Comparison of ENCODE assay signal across 8 cellular contexts in genomic region chr5:143403357-143403606, GRCh38. TPM values are rescaled to one million over a fixed set of nuclear protein-coding genes. Genes with fewer than 3 reads are reported as not detected.
DNase-seq lines count a peak whose midpoint lies in the region; ATAC-seq and TF ChIP-seq lines count a peak whose summit lies in the region.

No MANE protein-coding gene starts in this region.

- peaks cover 0 to 2% (median 0%) of the 10 kb centered on the region in 5 donors for H3K27me3 Mint-ChIP-seq in naive thymus-derived CD4-positive, alpha-beta T cell

- TF ChIP-seq CTCF in dorsolateral prefrontal cortex (IDR thresholded peaks at IDR 0.05 in 54 of 56, conservative IDR thresholded peaks at IDR 0.05 in 2 of 56; ENCODE audit: low read depth in 1 of 56, partially characterized antibody in 56 of 56) = peak in 1 of 56 donors; percentile 29

- no peak overlapping the region for H2AFZ ChIP-seq in Karpas-422 (ENCODE audit: low read length)

- peaks cover 18 to 30% (median 26%) of the 10 kb centered on the region in 11 experiments for H3K36me3 ChIP-seq in BLaER1 treated with 17β-estradiol and CSF1 and Interleukin-3, amounts not matched to agents 10 nM and 100 nM
- peaks cover 24% of the 10 kb centered on the region for H3K36me3 ChIP-seq in Karpas-422 (ENCODE audit: insufficient read depth, low read length)
- peaks cover 0 to 9% (median 0%) of the 10 kb centered on the region in 3 experiments for H3K36me3 ChIP-seq in naive thymus-derived CD4-positive, alpha-beta T cell (ENCODE audit: control insufficient read depth in 2 of 3, insufficient read depth in 3 of 3, low read length in 3 of 3)

- H3K9ac ChIP-seq in BLaER1 treated with 17β-estradiol and CSF1 and Interleukin-3, amounts not matched to agents 10 nM and 100 nM = peak overlapping the region; percentile 95 to 99 (median 98)
- peak overlapping the region; percentile 78 for H3K9ac ChIP-seq in Karpas-422 (ENCODE audit: low read length)

- CTCF ChIA-PET in naive thymus-derived CD4-positive, alpha-beta T cell (lab: Charles Lee) = interaction anchor here (1.2 to 2.8 kb wide), 7 partner anchors 10 to 785 kb away, joined by 3 to 16 read pairs (median 4); no protein-coding TSS in a partner anchor

- peaks cover 0 to 26% (median 4%) of the 10 kb centered on the region in 11 experiments; a peak in 8 of 22 replicates for H3K27me3 ChIP-seq in BLaER1 treated with 17β-estradiol and CSF1 and Interleukin-3, amounts not matched to agents 10 nM and 100 nM
- H3K27me3 ChIP-seq in Karpas-422 (ENCODE audit: low read length) (no peaks in the 10 kb centered on the region), dorsolateral prefrontal cortex (no peaks in the 10 kb centered on the region)
- H3K27me3 ChIP-seq in naive thymus-derived CD4-positive, alpha-beta T cell (ENCODE audit: control insufficient read depth in 2 of 2, insufficient read depth in 2 of 2, low read length in 2 of 2) = no peaks in the 10 kb centered on the region

- peak overlapping the region; percentile 96 to 100 (median 99) for H3K27ac ChIP-seq in BLaER1 treated with 17β-estradiol and CSF1 and Interleukin-3, amounts not matched to agents 10 nM and 100 nM
- H3K27ac ChIP-seq in Karpas-422 (ENCODE audit: low read length) (peak overlapping the region; percentile 92), dorsolateral prefrontal cortex (peak overlapping the region; percentile 79 to 100 (median 99))
- peak overlapping the region; percentile 91 for H3K27ac ChIP-seq in naive thymus-derived CD4-positive, alpha-beta T cell (ENCODE audit: low read depth, low read length)

- peaks cover 69% of the 10 kb centered on the region for H3K79me2 ChIP-seq in Karpas-422 (ENCODE audit: low read length)

- H3K4me2 ChIP-seq in BLaER1 treated with 17β-estradiol and CSF1 and Interleukin-3, amounts not matched to agents 10 nM and 100 nM = peak overlapping the region; percentile 79 to 96 (median 89); a peak in 19 of 22 replicates
- H3K4me2 ChIP-seq in Karpas-422 (ENCODE audit: low read depth, low read length, poor library complexity, severe bottlenecking) = peak overlapping the region; percentile 87

- peaks cover 11 to 27% (median 16%) of the 10 kb centered on the region in 10 experiments; a peak in 16 of 20 replicates for H3K4me1 ChIP-seq in BLaER1 treated with 17β-estradiol and CSF1 and Interleukin-3, amounts not matched to agents 10 nM and 100 nM
- H3K4me1 ChIP-seq in Karpas-422 (ENCODE audit: low read length) = peaks cover 40% of the 10 kb centered on the region
- H3K4me1 ChIP-seq in naive thymus-derived CD4-positive, alpha-beta T cell (ENCODE audit: control insufficient read depth in 2 of 2, insufficient read depth in 2 of 2, low read length in 2 of 2) = peaks cover 22 to 29% of the 10 kb centered on the region in 2 donors

- peak overlapping the region; percentile 82 to 97 (median 90) for H3K4me3 Mint-ChIP-seq in naive thymus-derived CD4-positive, alpha-beta T cell

- intact Hi-C loops in dorsolateral prefrontal cortex (cut with DNase I) = loop anchor here (5.0 to 10.0 kb wide), 8 partner anchors 46 to 742 kb away; partner anchors contain the start of gene ARHGAP26 (in 1 of the 2)
- intact Hi-C loops in naive thymus-derived CD4-positive, alpha-beta T cell (cut with micrococcal nuclease) = loop anchor here (1.0 to 10.0 kb wide), 14 partner anchors 14 to 1788 kb away; partner anchors contain the start of gene DIAPH1 (in 1 of the 2)

- peaks cover 41 to 49% (median 46%) of the 10 kb centered on the region in 11 experiments for H4K20me1 ChIP-seq in BLaER1 treated with 17β-estradiol and CSF1 and Interleukin-3, amounts not matched to agents 10 nM and 100 nM
- no peaks in the 10 kb centered on the region; the same call in 1 of the 2 replicates for H4K20me1 ChIP-seq in Karpas-422 (ENCODE audit: insufficient read depth, low read depth, low read length)

- POLR2A ChIA-PET in naive thymus-derived CD4-positive, alpha-beta T cell (lab: Charles Lee) = interaction anchor here (0.6 to 3.0 kb wide), 16 partner anchors 9 to 785 kb away, joined by 3 to 178 read pairs (median 4); partner anchors contain the start of genes KCTD16 and YIPF5

- ATAC-seq in GM21515 (IDR thresholded peaks at IDR 0.05; ENCODE audit: unreplicated experiment) (peak; percentile 10), HG03565 (IDR thresholded peaks at IDR 0.05; ENCODE audit: unreplicated experiment) (no peak), HG03469 (IDR thresholded peaks at IDR 0.05; ENCODE audit: unreplicated experiment) (no peak)
- peak; percentile 10 for ATAC-seq in naive thymus-derived CD4-positive, alpha-beta T cell

- H3K36me3 Mint-ChIP-seq in naive thymus-derived CD4-positive, alpha-beta T cell = peaks cover 4 to 40% (median 23%) of the 10 kb centered on the region in 5 donors

- peak overlapping the region in 7 of 9 donors; percentile 68 to 99 (median 87) for H3K27ac Mint-ChIP-seq in naive thymus-derived CD4-positive, alpha-beta T cell

- no peak for DNase-seq in Karpas-422
- DNase-seq in dorsolateral prefrontal cortex = no peak
- no peak for DNase-seq in naive thymus-derived CD4-positive, alpha-beta T cell
- DNase-seq in NCI-H2171 treated with DMSO at 0.1 percent for 48 hours (lab: John Stamatoyannopoulos, UW) = no peak

- peak overlapping the region; percentile 86 to 99 (median 96) for H3K4me3 ChIP-seq in BLaER1 treated with 17β-estradiol and CSF1 and Interleukin-3, amounts not matched to agents 10 nM and 100 nM
- H3K4me3 ChIP-seq in Karpas-422 (ENCODE audit: low read length) (peak overlapping the region; percentile 68), dorsolateral prefrontal cortex (peak overlapping the region; percentile 66 to 97 (median 88))
- peak overlapping the region; percentile 78 for H3K4me3 ChIP-seq in naive thymus-derived CD4-positive, alpha-beta T cell (ENCODE audit: low read length)

- no peaks in the 10 kb centered on the region for H3K9me2 ChIP-seq in Karpas-422 (replicated peaks; ENCODE audit: insufficient read depth, low read length)

- H3K4me1 Mint-ChIP-seq in naive thymus-derived CD4-positive, alpha-beta T cell = peaks cover 30 to 54% (median 45%) of the 10 kb centered on the region in 7 donors

- H3K9me3 Mint-ChIP-seq in naive thymus-derived CD4-positive, alpha-beta T cell = peaks cover 0 to 6% (median 0%) of the 10 kb centered on the region in 11 donors

- no peaks in the 10 kb centered on the region for H3K9me3 ChIP-seq in BLaER1 treated with 17β-estradiol and CSF1 and Interleukin-3, amounts not matched to agents 10 nM and 100 nM (replicated peaks in 1 of 11)
- H3K9me3 ChIP-seq in Karpas-422 (ENCODE audit: low read length) = no peaks in the 10 kb centered on the region
- H3K9me3 ChIP-seq in naive thymus-derived CD4-positive, alpha-beta T cell (ENCODE audit: control insufficient read depth in 2 of 3, low read length in 3 of 3) = no peaks in the 10 kb centered on the region

RNA-seq across cellular contexts. Expression of gene NR3C1, which starts 0.2 kb away (rescaled TPM):
- total RNA-seq in Karpas-422 (2014; rRNA removed; shearing (Covaris generic); ENCODE audit: low replicate concordance) = 189 and 364 TPM in 2 replicates
- total RNA-seq in dorsolateral prefrontal cortex = 100 to 1,000 TPM in 18 of 120 experiments, 10 to 100 TPM in 102; 56.9 to 114 (median 87.8) TPM
- total RNA-seq in naive thymus-derived CD4-positive, alpha-beta T cell = 100 to 1,000 TPM in 3 of 5 experiments, 10 to 100 TPM in 2; 68.0 to 140 (median 121) TPM
- polyA plus RNA-seq in naive thymus-derived CD4-positive, alpha-beta T cell = 10 to 100 TPM; 86.1 to 90.2 TPM

Comparison
In these comparisons a context has a peak if more than half of its experiments do, and no peak if none do; other contexts are left out.
1. ATAC-seq: peak in GM21515 (single experiment) and naive thymus-derived CD4-positive, alpha-beta T cell (single experiment); none in HG03565 (single experiment) and HG03469 (single experiment).
2. Peak in every context shown above with its lines, with median percentiles within 50 percentile points of each other: H3K27ac ChIP-seq and H3K4me3 ChIP-seq.